ENCODE assay signal across 8 cellular contexts in the genomic region with DNA sequence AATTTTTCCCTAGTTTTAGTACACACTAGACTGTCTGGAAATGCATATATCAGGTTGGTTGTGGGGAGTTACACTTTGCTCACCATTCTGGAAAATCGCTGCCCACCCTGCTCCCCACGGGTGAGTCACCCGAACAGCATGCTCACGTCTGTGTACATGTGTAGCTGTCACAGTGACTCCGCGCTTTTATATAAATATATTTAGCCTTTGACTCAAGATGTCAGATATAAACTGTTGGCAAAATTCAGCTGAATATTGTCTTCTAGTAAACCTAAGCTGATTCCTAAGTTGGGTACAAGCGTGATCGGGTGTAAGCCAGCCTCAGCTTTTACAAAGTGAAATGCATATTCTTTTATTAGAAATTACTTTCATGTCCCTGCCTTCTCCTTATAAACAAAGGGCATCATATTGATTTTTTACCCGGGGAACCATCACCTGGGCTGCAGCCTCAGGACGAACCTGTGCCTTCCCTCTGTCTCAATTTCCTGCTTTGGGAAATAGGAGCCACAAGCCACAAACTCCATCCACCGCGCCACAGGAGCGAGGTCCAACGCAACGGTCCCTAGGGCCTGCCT. TPM values are rescaled to one million over a fixed set of nuclear protein-coding genes. Genes with fewer than 3 reads are reported as not detected.
DNase-seq lines count a peak whose midpoint lies in the region; ATAC-seq lines count a peak whose summit lies in the region.

No MANE protein-coding gene starts in this region.

- intact Hi-C loops in cardiac septum (cut with DNase I) (loop anchor here (1.0 to 5.0 kb wide), 2 partner anchors 53 to 69 kb away; partner anchors contain the start of gene FKBP1A), left ventricle myocardium superior (cut with micrococcal nuclease) (loop anchor here (5.0 kb wide), 1 partner anchor 68 kb away; the partner anchor contains the start of gene FKBP1A), right cardiac atrium (cut with DNase I) (loop anchor here (5.0 kb wide), 2 partner anchors 63 to 68 kb away; partner anchors contain the start of gene FKBP1A (in 2 of the 4))

- H3K9me3 ChIP-seq in right cardiac atrium (ENCODE audit: control insufficient read depth, low read length): no peaks in the 10 kb centered on the region

- H3K9me3 Mint-ChIP-seq in activated CD8-positive, alpha-beta T cell treated with anti-CD3 and anti-CD28 coated beads, Interleukin-2, amount 10 ng/mL, durations not matched to agents 7 days and 5 days (ENCODE audit: insufficient read depth): no peaks in the 10 kb centered on the region

- no peak overlapping the region for H3K27ac Mint-ChIP-seq in activated CD8-positive, alpha-beta T cell treated with anti-CD3 and anti-CD28 coated beads, Interleukin-2, amount 10 ng/mL, durations not matched to agents 7 days and 5 days

- H3K27ac ChIP-seq in right cardiac atrium (ENCODE audit: low read length): peak overlapping the region; percentile 98

- no peak overlapping the region for H3K4me3 Mint-ChIP-seq in activated CD8-positive, alpha-beta T cell treated with anti-CD3 and anti-CD28 coated beads, Interleukin-2, amount 10 ng/mL, durations not matched to agents 7 days and 5 days

- WGBS in right cardiac atrium: 23% methylated on average over 15 of the region's 15 CpGs

- CTCF ChIA-PET in activated CD8-positive, alpha-beta T cell treated with anti-CD3 and anti-CD28 coated beads, Interleukin-2, amount 10 ng/mL, durations not matched to agents 7 days and 5 days (lab: Charles Lee): interaction anchor here (0.7 to 2.0 kb wide), 5 partner anchors 12 to 179 kb away, joined by 3 to 10 read pairs (median 9); partner anchors contain the start of gene NSFL1C

- H3K27me3 Mint-ChIP-seq in activated CD8-positive, alpha-beta T cell treated with anti-CD3 and anti-CD28 coated beads, Interleukin-2, amount 10 ng/mL, durations not matched to agents 7 days and 5 days (ENCODE audit: low read depth): no peaks in the 10 kb centered on the region

- H3K4me1 ChIP-seq in right cardiac atrium (ENCODE audit: control insufficient read depth, insufficient read depth, low read length): peaks cover 23% of the 10 kb centered on the region

- POLR2A ChIA-PET in activated CD8-positive, alpha-beta T cell treated with anti-CD3 and anti-CD28 coated beads, Interleukin-2, amount 10 ng/mL, durations not matched to agents 7 days and 5 days (lab: Charles Lee): interaction anchor here (0.6 to 2.0 kb wide), 7 partner anchors 10 to 119 kb away, joined by 3 to 11 read pairs (median 4); no protein-coding TSS in a partner anchor

- peaks cover 10% of the 10 kb centered on the region for H3K36me3 Mint-ChIP-seq in activated CD8-positive, alpha-beta T cell treated with anti-CD3 and anti-CD28 coated beads, Interleukin-2, amount 10 ng/mL, durations not matched to agents 7 days and 5 days (ENCODE audit: low read depth)

- ATAC-seq in left ventricle myocardium superior: no peak
- ATAC-seq in activated CD8-positive, alpha-beta T cell treated with anti-CD3 and anti-CD28 coated beads, Interleukin-2, amount 10 ng/mL, durations not matched to agents 7 days and 5 days: peak; percentile 8
- no peak for ATAC-seq in right cardiac atrium

- H3K4me3 ChIP-seq in right cardiac atrium (ENCODE audit: low read length): peak overlapping the region; percentile 82

- no peaks in the 10 kb centered on the region for H3K27me3 ChIP-seq in right cardiac atrium (ENCODE audit: control insufficient read depth, insufficient read depth)

- DNase-seq in cardiac septum (ENCODE audit: low spot score) (peak; percentile 61), left ventricle myocardium superior (no peak), right cardiac atrium (peak in 1 of 3 donors; percentile 45), DMS 273 treated with DMSO at 0.1 percent for 48 hours (lab: John Stamatoyannopoulos, UW) (no peak), NCI-H2029 treated with DMSO at 0.1 percent for 48 hours (lab: John Stamatoyannopoulos, UW) (no peak), T1000 (lab: John Stamatoyannopoulos, UW) (no peak)
- DNase-seq in activated CD8-positive, alpha-beta T cell treated with anti-CD3 and anti-CD28 coated beads, Interleukin-2, amount 10 ng/mL, durations not matched to agents 7 days and 5 days: no peak
- DNase-seq in stimulated activated CD8-positive, alpha-beta memory T cell treated with anti-CD3 and anti-CD28 coated beads, Interleukin-12 subunit alpha, Interleukin-12 subunit beta, amount 100 ng/mL, for 4 hours (ENCODE audit: low read depth): peak; percentile 36

- peaks cover 19% of the 10 kb centered on the region for H3K4me1 Mint-ChIP-seq in activated CD8-positive, alpha-beta T cell treated with anti-CD3 and anti-CD28 coated beads, Interleukin-2, amount 10 ng/mL, durations not matched to agents 7 days and 5 days (ENCODE audit: low read depth)

RNA-seq across cellular contexts. Expression of gene SDCBP2, which starts 4.3 kb away (rescaled TPM):
- total RNA-seq in cardiac septum (2.7 TPM), left ventricle myocardium superior (1.5 TPM), right cardiac atrium (1 to 10 TPM; 1.9 to 2.2 (median 2.2) TPM)
- total RNA-seq in activated CD8-positive, alpha-beta T cell treated with anti-CD3 and anti-CD28 coated beads, Interleukin-2, amount 10 ng/mL, durations not matched to agents 7 days and 5 days: 1 to 10 TPM; 1.9 to 2.0 TPM
- polyA plus RNA-seq in right cardiac atrium: 2.0 TPM

RNA-seq across cellular contexts. Expression of gene SNPH, which starts 58.6 kb away (rescaled TPM):
- total RNA-seq in cardiac septum (6.9 TPM), left ventricle myocardium superior (7.8 TPM), right cardiac atrium (1 to 10 TPM; 4.8 to 6.8 (median 5.7) TPM)
- 1 to 10 TPM; 6.5 to 7.6 TPM for total RNA-seq in activated CD8-positive, alpha-beta T cell treated with anti-CD3 and anti-CD28 coated beads, Interleukin-2, amount 10 ng/mL, durations not matched to agents 7 days and 5 days
- polyA plus RNA-seq in right cardiac atrium: 5.2 TPM

Comparison
In these comparisons a context has a peak if more than half of its experiments do, and no peak if none do; other contexts are left out.
1. DNase-seq: peak in cardiac septum (single experiment) and stimulated activated CD8-positive, alpha-beta memory T cell treated with anti-CD3 and anti-CD28 coated beads, Interleukin-12 subunit alpha, Interleukin-12 subunit beta, amount 100 ng/mL, for 4 hours (single experiment); none in left ventricle myocardium superior (single experiment), activated CD8-positive, alpha-beta T cell treated with anti-CD3 and anti-CD28 coated beads, Interleukin-2, amount 10 ng/mL, durations not matched to agents 7 days and 5 days (single experiment), DMS 273 treated with DMSO at 0.1 percent for 48 hours (single experiment), NCI-H2029 treated with DMSO at 0.1 percent for 48 hours (single experiment) and T1000 (single experiment).